Comparison of ENCODE assay signal across 9 cellular contexts in the genomic region with DNA sequence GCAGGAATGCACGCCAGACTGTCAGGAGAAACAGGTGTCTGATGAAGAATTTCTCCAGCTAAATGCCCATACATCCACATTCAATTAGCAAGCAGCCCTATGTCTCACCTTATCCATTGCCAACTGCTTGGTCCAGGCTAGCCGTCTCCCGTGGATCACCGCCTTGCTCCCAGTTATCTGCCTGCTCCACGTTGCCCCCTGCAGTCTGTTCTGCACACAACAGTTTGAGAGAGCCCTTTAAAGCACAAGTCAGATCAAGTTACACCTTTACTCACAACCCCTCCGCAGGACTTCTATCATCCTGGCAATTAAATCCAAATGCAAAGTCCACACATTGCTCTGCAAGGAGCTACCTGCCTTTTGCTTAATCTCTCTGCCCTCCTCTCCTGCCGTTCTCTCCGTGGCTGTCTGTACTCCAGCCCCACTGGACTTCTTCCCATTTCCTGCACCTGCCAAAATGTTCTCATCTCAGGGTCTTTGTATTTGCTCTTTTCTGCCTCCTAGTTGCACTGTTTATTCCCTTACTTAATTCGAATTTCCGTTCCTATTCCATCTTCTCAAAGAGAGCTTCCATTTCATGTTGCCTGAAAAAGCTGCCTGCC.
DNase-seq lines count a peak whose midpoint lies in the region; ATAC-seq and TF ChIP-seq lines count a peak whose summit lies in the region.
"Had no signal": no experiment of that assay in that cellular context is flagged by ENCODE, and none has a peak within 500 bp of the region (broad histone marks: within the 10 kb centered on the region; RNA-seq: fewer than 3 reads in every experiment).

No MANE protein-coding gene starts in this region.

- peak; percentile 24 for TF ChIP-seq CTCF in CD14-positive monocyte (IDR thresholded peaks at IDR 0.05)

- H3K4me1 Mint-ChIP-seq in CD14-positive monocyte: no peaks in the 10 kb centered on the region

- no peak for DNase-seq in CD14-positive monocyte (ENCODE audit: low spot score)
- DNase-seq in HEK293T (ENCODE audit: extremely low spot score): peak; percentile 71
- peak; percentile 30 for DNase-seq in RPMI8226
- peak; percentile 68 for DNase-seq in Right ventricle myocardium superior
- DNase-seq in sciatic nerve (ENCODE audit: low spot score): peak; percentile 73
- no peak for DNase-seq in NCI-H2107 treated with DMSO at 0.1 percent for 48 hours (lab: John Stamatoyannopoulos, UW; ENCODE audit: unreplicated experiment)
- no peak for DNase-seq in AG08396 (ENCODE audit: low spot score)

- peaks cover 0 to 1% (median 1%) of the 10 kb centered on the region in 3 donors for H3K27me3 Mint-ChIP-seq in CD14-positive monocyte (ENCODE audit: low read depth in 3 of 3)
- H3K27me3 Mint-ChIP-seq: dendritic cell treated with granulocyte-macrophage colony-stimulating factor and Interleukin-4, amounts not matched to agents 40 ng/mL and 50 ng/mL, for 4 days had no signal

- H3K4me3 Mint-ChIP-seq in CD14-positive monocyte: no peak overlapping the region
- H3K4me3 Mint-ChIP-seq: dendritic cell treated with granulocyte-macrophage colony-stimulating factor and Interleukin-4, amounts not matched to agents 40 ng/mL and 50 ng/mL, for 4 days had no signal

- intact Hi-C loops in CD14-positive monocyte (cut with micrococcal nuclease) (no loop called here), Right ventricle myocardium superior (cut with DNase I) (loop anchor here (5.0 kb wide), 2 partner anchors 183 to 803 kb away; a partner anchor contains a TSS), sciatic nerve (cut with DNase I) (loop anchor here (10.0 kb wide), 1 partner anchor 181 kb away; a partner anchor contains a TSS)

- CTCF ChIA-PET in HEK293T (lab: Yijun Ruan, JAX): interaction anchor here (0.8 to 1.6 kb wide), 5 partner anchors 9 to 185 kb away, joined by 3 to 10 read pairs (median 4); no protein-coding TSS in a partner anchor

- no peaks in the 10 kb centered on the region for H3K36me3 Mint-ChIP-seq in CD14-positive monocyte

- peaks cover 0 to 12% (median 0%) of the 10 kb centered on the region in 7 donors for H3K9me3 Mint-ChIP-seq in CD14-positive monocyte
- H3K9me3 Mint-ChIP-seq: dendritic cell treated with granulocyte-macrophage colony-stimulating factor and Interleukin-4, amounts not matched to agents 40 ng/mL and 50 ng/mL, for 4 days had no signal

- ATAC-seq in Right ventricle myocardium superior (ENCODE audit: poor library complexity) (peak; percentile 87), sciatic nerve (no peak), GM18511 (IDR thresholded peaks at IDR 0.05; ENCODE audit: unreplicated experiment) (no peak)

- peak overlapping the region in 1 of 7 donors; percentile 38 for H3K27ac Mint-ChIP-seq in CD14-positive monocyte
- H3K27ac Mint-ChIP-seq: dendritic cell treated with granulocyte-macrophage colony-stimulating factor and Interleukin-4, amounts not matched to agents 40 ng/mL and 50 ng/mL, for 4 days had no signal

- POLR2A ChIA-PET in HEK293T (lab: Yijun Ruan, JAX): no interaction called here

TF ChIP-seq in HEK293T, 16 proteins besides CTCF, POLR2A, EP300 and RAD21:
- TF ChIP-seq LEF1 (IDR thresholded peaks at IDR 0.05; ENCODE audit: borderline replicate concordance) (no peak), NFRKB (IDR thresholded peaks at IDR 0.05) (no peak), SUZ12 (IDR thresholded peaks at IDR 0.05) (no peak), SP1 (IDR thresholded peaks at IDR 0.05) (no peak), HDGF (IDR thresholded peaks at IDR 0.05; ENCODE audit: borderline replicate concordance) (no peak), L3MBTL2 (conservative IDR thresholded peaks at IDR 0.05) (no peak), FOXM1 (IDR thresholded peaks at IDR 0.05; ENCODE audit: borderline replicate concordance) (no peak), TARDBP (IDR thresholded peaks at IDR 0.05) (no peak)

Comparison
In these comparisons a context has a peak if more than half of its experiments do, and no peak if none do; other contexts are left out.
1. DNase-seq: peak in HEK293T (single experiment), RPMI8226 (single experiment), Right ventricle myocardium superior (single experiment) and sciatic nerve (single experiment); none in CD14-positive monocyte (single experiment), NCI-H2107 treated with DMSO at 0.1 percent for 48 hours (single experiment) and AG08396 (single experiment).
2. intact Hi-C loops: an anchor here in Right ventricle myocardium superior (5.0 kb wide) and sciatic nerve (10.0 kb wide); none called in CD14-positive monocyte.